ENCODE assay signal across 1 cellular context in the genomic region with DNA sequence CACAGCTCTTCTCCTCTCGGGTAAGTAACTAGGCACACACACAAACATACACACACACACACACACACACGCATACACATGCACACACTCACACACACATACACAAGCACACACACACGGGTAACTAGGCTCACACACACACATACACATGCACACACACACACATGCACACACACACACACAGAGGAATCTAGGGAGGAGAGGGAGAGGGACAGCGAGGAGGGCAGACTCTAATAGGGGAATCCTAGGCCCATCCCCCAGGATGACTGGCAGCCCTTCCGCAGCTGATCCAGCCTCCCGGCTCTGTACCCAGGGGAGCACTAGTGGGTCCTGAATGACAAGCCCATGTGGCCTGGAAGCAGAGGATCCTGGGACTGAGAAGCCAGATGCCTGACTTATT.
A peak's percentile ranks its signal among the peaks of the same experiment; 100 is the strongest.
TF ChIP-seq lines count a peak whose summit lies in the region.

No MANE protein-coding gene starts in this region.

TF ChIP-seq in HEK293, 187 proteins besides CTCF, POLR2A, EP300 and RAD21 (continued from another document and continues in another):
- TF ChIP-seq ZNF513 (tag by site-specific recombination; IDR thresholded peaks at IDR 0.05) = no peak
- no peak for TF ChIP-seq OVOL3 (tag by site-specific recombination; IDR thresholded peaks at IDR 0.05)
- TF ChIP-seq ZNF146 (tag by site-specific recombination; IDR thresholded peaks at IDR 0.05) = no peak
- TF ChIP-seq, protein P1, sequence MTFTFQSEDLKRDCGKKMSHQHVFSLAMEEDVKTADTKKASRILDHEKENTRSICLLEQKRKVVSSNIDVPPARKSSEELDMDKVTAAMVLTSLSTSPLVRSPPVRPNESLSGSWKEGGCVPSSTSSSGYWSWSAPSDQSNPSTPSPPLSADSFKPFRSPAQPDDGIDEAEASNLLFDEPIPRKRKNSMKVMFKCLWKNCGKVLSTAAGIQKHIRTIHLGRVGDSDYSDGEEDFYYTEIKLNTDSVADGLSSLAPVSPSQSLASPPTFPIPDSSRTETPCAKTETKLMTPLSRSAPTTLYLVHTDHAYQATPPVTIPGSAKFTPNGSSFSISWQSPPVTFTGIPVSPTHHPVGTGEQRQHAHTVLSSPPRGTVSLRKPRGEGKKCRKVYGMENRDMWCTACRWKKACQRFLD (tag by site-specific recombination; IDR thresholded peaks at IDR 0.05) = no peak
- TF ChIP-seq HOXD13 (CRISPR knock-in tag; IDR thresholded peaks at IDR 0.05; ENCODE audit: borderline replicate concordance) = no peak
- no peak for TF ChIP-seq ZNF211 (tag by site-specific recombination; IDR thresholded peaks at IDR 0.05; ENCODE audit: low read depth)
- TF ChIP-seq SCRT1 (tag by site-specific recombination; IDR thresholded peaks at IDR 0.05; ENCODE audit: borderline replicate concordance) = no peak
- TF ChIP-seq ZNF280D (tag by site-specific recombination; IDR thresholded peaks at IDR 0.05) = no peak
- 0 out of 2 replicates have a peak, but pooled peaks have one; percentile 21 for TF ChIP-seq ZNF335 (tag by site-specific recombination; conservative IDR thresholded peaks at IDR 0.05)
- TF ChIP-seq ZBTB11 (tag by site-specific recombination; conservative IDR thresholded peaks at IDR 0.05; ENCODE audit: low read depth) = no peak
- TF ChIP-seq, protein P2, sequence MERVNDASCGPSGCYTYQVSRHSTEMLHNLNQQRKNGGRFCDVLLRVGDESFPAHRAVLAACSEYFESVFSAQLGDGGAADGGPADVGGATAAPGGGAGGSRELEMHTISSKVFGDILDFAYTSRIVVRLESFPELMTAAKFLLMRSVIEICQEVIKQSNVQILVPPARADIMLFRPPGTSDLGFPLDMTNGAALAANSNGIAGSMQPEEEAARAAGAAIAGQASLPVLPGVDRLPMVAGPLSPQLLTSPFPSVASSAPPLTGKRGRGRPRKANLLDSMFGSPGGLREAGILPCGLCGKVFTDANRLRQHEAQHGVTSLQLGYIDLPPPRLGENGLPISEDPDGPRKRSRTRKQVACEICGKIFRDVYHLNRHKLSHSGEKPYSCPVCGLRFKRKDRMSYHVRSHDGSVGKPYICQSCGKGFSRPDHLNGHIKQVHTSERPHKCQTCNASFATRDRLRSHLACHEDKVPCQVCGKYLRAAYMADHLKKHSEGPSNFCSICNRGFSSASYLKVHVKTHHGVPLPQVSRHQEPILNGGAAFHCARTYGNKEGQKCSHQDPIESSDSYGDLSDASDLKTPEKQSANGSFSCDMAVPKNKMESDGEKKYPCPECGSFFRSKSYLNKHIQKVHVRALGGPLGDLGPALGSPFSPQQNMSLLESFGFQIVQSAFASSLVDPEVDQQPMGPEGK (tag by site-specific recombination; IDR thresholded peaks at IDR 0.05) = peak; percentile 80
- no peak for TF ChIP-seq ZXDB (tag by site-specific recombination; IDR thresholded peaks at IDR 0.05)
- no peak for TF ChIP-seq BCL11B (tag by site-specific recombination; IDR thresholded peaks at IDR 0.05; ENCODE audit: low read depth)
- TF ChIP-seq ZBTB20 (tag by site-specific recombination; IDR thresholded peaks at IDR 0.05) = 0 out of 2 replicates have a peak, but pooled peaks have one; percentile 22
- no peak for TF ChIP-seq EGR2 (tag by site-specific recombination; IDR thresholded peaks at IDR 0.05; ENCODE audit: low read depth)
- no peak for TF ChIP-seq ZFP41 (tag by site-specific recombination; IDR thresholded peaks at IDR 0.05; ENCODE audit: borderline replicate concordance)
- TF ChIP-seq YY1 (tag by site-specific recombination; IDR thresholded peaks at IDR 0.05) = no peak
- TF ChIP-seq ZNF624 (tag by site-specific recombination; IDR thresholded peaks at IDR 0.05) = no peak
- no peak for TF ChIP-seq PRDM1 (tag by site-specific recombination; IDR thresholded peaks at IDR 0.05)
- TF ChIP-seq, protein P3, sequence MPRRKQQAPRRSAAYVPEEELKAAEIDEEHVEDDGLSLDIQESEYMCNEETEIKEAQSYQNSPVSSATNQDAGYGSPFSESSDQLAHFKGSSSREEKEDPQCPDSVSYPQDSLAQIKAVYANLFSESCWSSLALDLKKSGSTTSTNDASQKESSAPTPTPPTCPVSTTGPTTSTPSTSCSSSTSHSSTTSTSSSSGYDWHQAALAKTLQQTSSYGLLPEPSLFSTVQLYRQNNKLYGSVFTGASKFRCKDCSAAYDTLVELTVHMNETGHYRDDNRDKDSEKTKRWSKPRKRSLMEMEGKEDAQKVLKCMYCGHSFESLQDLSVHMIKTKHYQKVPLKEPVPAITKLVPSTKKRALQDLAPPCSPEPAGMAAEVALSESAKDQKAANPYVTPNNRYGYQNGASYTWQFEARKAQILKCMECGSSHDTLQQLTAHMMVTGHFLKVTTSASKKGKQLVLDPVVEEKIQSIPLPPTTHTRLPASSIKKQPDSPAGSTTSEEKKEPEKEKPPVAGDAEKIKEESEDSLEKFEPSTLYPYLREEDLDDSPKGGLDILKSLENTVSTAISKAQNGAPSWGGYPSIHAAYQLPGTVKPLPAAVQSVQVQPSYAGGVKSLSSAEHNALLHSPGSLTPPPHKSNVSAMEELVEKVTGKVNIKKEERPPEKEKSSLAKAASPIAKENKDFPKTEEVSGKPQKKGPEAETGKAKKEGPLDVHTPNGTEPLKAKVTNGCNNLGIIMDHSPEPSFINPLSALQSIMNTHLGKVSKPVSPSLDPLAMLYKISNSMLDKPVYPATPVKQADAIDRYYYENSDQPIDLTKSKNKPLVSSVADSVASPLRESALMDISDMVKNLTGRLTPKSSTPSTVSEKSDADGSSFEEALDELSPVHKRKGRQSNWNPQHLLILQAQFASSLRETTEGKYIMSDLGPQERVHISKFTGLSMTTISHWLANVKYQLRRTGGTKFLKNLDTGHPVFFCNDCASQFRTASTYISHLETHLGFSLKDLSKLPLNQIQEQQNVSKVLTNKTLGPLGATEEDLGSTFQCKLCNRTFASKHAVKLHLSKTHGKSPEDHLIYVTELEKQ (tag by site-specific recombination; IDR thresholded peaks at IDR 0.05; ENCODE audit: borderline replicate concordance) = no peak
- no peak for TF ChIP-seq ZNF37A (tag by site-specific recombination; IDR thresholded peaks at IDR 0.05)
- TF ChIP-seq ZSCAN5A (tag by site-specific recombination; IDR thresholded peaks at IDR 0.05) = no peak
- TF ChIP-seq, protein P4, sequence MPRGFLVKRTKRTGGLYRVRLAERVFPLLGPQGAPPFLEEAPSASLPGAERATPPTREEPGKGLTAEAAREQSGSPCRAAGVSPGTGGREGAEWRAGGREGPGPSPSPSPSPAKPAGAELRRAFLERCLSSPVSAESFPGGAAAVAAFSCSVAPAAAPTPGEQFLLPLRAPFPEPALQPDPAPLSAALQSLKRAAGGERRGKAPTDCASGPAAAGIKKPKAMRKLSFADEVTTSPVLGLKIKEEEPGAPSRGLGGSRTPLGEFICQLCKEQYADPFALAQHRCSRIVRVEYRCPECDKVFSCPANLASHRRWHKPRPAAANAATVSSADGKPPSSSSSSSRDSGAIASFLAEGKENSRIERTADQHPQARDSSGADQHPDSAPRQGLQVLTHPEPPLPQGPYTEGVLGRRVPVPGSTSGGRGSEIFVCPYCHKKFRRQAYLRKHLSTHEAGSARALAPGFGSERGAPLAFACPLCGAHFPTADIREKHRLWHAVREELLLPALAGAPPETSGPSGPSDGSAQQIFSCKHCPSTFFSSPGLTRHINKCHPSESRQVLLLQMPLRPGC (tag by site-specific recombination; IDR thresholded peaks at IDR 0.05) = peak; percentile 22; the same call in 1 of the 2 replicates
- no peak for TF ChIP-seq ZNF677 (tag by site-specific recombination; IDR thresholded peaks at IDR 0.05)
- no peak for TF ChIP-seq FEZF1 (tag by site-specific recombination; IDR thresholded peaks at IDR 0.05)
- no peak for TF ChIP-seq ZNF596 (tag by site-specific recombination; IDR thresholded peaks at IDR 0.05)
